Comparison of ENCODE assay signal across 9 cellular contexts in the genomic region with DNA sequence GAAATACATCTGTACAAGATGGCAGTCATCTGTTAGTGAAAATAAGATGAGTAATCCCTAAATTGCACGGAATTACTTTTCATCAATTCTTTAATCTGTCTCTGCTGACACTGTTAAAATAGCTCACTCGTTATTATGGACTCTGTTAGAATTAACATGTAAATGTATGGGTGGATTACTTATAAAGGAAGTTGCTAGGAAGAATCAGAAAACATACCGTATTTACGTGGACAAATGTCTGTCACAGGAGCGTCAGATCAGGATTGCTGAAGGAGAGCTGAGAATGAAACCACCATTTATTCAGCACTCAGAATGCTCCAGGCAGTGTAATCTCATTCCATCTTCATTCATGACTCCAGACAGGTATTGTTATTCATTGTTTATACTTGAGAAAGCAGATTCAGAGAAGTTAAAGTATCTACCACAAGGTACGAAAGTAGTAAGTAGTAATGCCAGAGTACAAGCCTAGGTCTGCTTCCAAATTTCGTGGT. TPM values are rescaled to one million over a fixed set of nuclear protein-coding genes. Genes with fewer than 3 reads are reported as not detected.
DNase-seq lines count a peak whose midpoint lies in the region; ATAC-seq and TF ChIP-seq lines count a peak whose summit lies in the region.
"Had no signal": no experiment of that assay in that cellular context is flagged by ENCODE, and none has a peak within 500 bp of the region (broad histone marks: within the 10 kb centered on the region; RNA-seq: fewer than 3 reads in every experiment).

No MANE protein-coding gene starts in this region.

- peak overlapping the region; percentile 89 for H3K4me2 ChIP-seq in GM23338

- H3K36me3 Mint-ChIP-seq in GM23338 (ENCODE audit: low read depth), result no peaks in the 10 kb centered on the region

- H3K4me3 Mint-ChIP-seq in GM23338, result no peak overlapping the region
- H3K4me3 Mint-ChIP-seq: effector memory CD8-positive, alpha-beta T cell had no signal

- no peaks in the 10 kb centered on the region for H3K27me3 ChIP-seq in GM23338 (ENCODE audit: insufficient read depth)
- no peaks in the 10 kb centered on the region for H3K27me3 ChIP-seq in SJSA1 (replicated peaks)
- no peaks in the 10 kb centered on the region for H3K27me3 ChIP-seq in sigmoid colon

- no peak for ATAC-seq in GM23338
- ATAC-seq: effector memory CD8-positive, alpha-beta T cell had no signal

- H3K4me1 ChIP-seq in GM23338 (ENCODE audit: insufficient read depth) (peaks cover 12% of the 10 kb centered on the region), SJSA1 (replicated peaks) (peaks cover 8% of the 10 kb centered on the region), sigmoid colon (peaks cover 0 to 19% (median 0%) of the 10 kb centered on the region in 4 donors)

- no peaks in the 10 kb centered on the region for H3K27me3 Mint-ChIP-seq in GM23338 (ENCODE audit: insufficient read depth, low read depth, poor library complexity)

- intact Hi-C loops in sigmoid colon (cut with DNase I), result loop anchor here (5.0 kb wide), 1 partner anchor 461 kb away; a partner anchor contains a TSS

- peak overlapping the region; percentile 78 for H3K4me3 ChIP-seq in GM23338
- peak overlapping the region; percentile 77 for H3K4me3 ChIP-seq in SJSA1
- peak overlapping the region; percentile 87 to 93 for H3K4me3 ChIP-seq in foreskin fibroblast (ENCODE audit: low read depth in 1 of 2, low read length in 2 of 2)
- H3K4me3 ChIP-seq in sigmoid colon, result peak overlapping the region; percentile 61 to 79 (median 72)

- no peaks in the 10 kb centered on the region for H4K20me1 ChIP-seq in GM23338 (replicated peaks; ENCODE audit: insufficient read depth)

- TF ChIP-seq EP300 in sigmoid colon (IDR thresholded peaks at IDR 0.05), result no peak

- TF ChIP-seq POLR2A in sigmoid colon (IDR thresholded peaks at IDR 0.05), result no peak

- H3K79me2 ChIP-seq in GM23338 (replicated peaks; ENCODE audit: insufficient read depth), result peaks cover 19% of the 10 kb centered on the region

- no peaks in the 10 kb centered on the region for H3K9me3 ChIP-seq in SJSA1 (replicated peaks)
- H3K9me3 ChIP-seq in sigmoid colon, result no peaks in the 10 kb centered on the region

- peaks cover 11% of the 10 kb centered on the region for H3K4me1 Mint-ChIP-seq in GM23338

- H3K9me2 ChIP-seq in GM23338 (ENCODE audit: insufficient read depth), result no peaks in the 10 kb centered on the region

- no peak overlapping the region for H3K27ac ChIP-seq in GM23338 (ENCODE audit: low read depth)
- peak overlapping the region; percentile 94 for H3K27ac ChIP-seq in SJSA1
- H3K27ac ChIP-seq in sigmoid colon, result peak overlapping the region; percentile 86 to 95 (median 90)

- DNase-seq in GM23338 (ENCODE audit: low spot score) (peak; percentile 42), SJSA1 (ENCODE audit: low read depth in 1 of 2, low spot score in 2 of 2) (peak in 1 of 2 experiments; percentile 55), foreskin fibroblast (peak in 1 of 2 donors; percentile 34), sigmoid colon (no peak), cerebellar nuclear complex (lab: John Stamatoyannopoulos, UW) (no peak), CD1c-positive myeloid dendritic cell (ENCODE audit: extremely low spot score) (no peak)
- no peak for DNase-seq in activated CD4-positive, alpha-beta T cell treated with anti-CD3 and anti-CD28 coated beads, Interleukin-2, amount 50 U/mL, for 4 hours
- no peak for DNase-seq in activated effector memory CD4-positive, alpha-beta T cell treated with Interleukin-2 at 50 U/mL for 16 hours
- DNase-seq: effector memory CD8-positive, alpha-beta T cell had no signal

- no peak overlapping the region for H2AFZ ChIP-seq in GM23338

- H3K9me3 Mint-ChIP-seq in GM23338, result no peaks in the 10 kb centered on the region

- H3K36me3 ChIP-seq in GM23338 (ENCODE audit: insufficient read depth), result no peaks in the 10 kb centered on the region
- peaks cover 8% of the 10 kb centered on the region for H3K36me3 ChIP-seq in SJSA1
- H3K36me3 ChIP-seq in sigmoid colon, result no peaks in the 10 kb centered on the region

- 42 to 65% methylated on average over 7 of the region's 7 CpGs for WGBS in sigmoid colon, 2 donors

- no peak for TF ChIP-seq CTCF in GM23338 (conservative IDR thresholded peaks at IDR 0.05; ENCODE audit: low read depth in 2 of 2)
- TF ChIP-seq CTCF in foreskin fibroblast (IDR thresholded peaks at IDR 0.05; ENCODE audit: low read depth, low read length), result no peak
- TF ChIP-seq CTCF in sigmoid colon (IDR thresholded peaks at IDR 0.05), result no peak

- no peak overlapping the region for H3K27ac Mint-ChIP-seq in GM23338
- H3K27ac Mint-ChIP-seq: effector memory CD8-positive, alpha-beta T cell had no signal

- H3F3A ChIP-seq in GM23338 (replicated peaks; ENCODE audit: low read depth), result no peaks in the 10 kb centered on the region

TF ChIP-seq in GM23338, 12 proteins besides CTCF, POLR2A, EP300 and RAD21 (continues in another document):
- TF ChIP-seq JUNB (IDR thresholded peaks at IDR 0.05; ENCODE audit: unreplicated experiment) (no peak), NANOG (IDR thresholded peaks at IDR 0.05; ENCODE audit: borderline replicate concordance) (no peak), EZH2phosphoT487 (IDR thresholded peaks at IDR 0.05; ENCODE audit: unreplicated experiment) (no peak), POLR2AphosphoS5 (IDR thresholded peaks at IDR 0.05; ENCODE audit: low read depth) (no peak)
- TF ChIP-seq, protein P1, sequence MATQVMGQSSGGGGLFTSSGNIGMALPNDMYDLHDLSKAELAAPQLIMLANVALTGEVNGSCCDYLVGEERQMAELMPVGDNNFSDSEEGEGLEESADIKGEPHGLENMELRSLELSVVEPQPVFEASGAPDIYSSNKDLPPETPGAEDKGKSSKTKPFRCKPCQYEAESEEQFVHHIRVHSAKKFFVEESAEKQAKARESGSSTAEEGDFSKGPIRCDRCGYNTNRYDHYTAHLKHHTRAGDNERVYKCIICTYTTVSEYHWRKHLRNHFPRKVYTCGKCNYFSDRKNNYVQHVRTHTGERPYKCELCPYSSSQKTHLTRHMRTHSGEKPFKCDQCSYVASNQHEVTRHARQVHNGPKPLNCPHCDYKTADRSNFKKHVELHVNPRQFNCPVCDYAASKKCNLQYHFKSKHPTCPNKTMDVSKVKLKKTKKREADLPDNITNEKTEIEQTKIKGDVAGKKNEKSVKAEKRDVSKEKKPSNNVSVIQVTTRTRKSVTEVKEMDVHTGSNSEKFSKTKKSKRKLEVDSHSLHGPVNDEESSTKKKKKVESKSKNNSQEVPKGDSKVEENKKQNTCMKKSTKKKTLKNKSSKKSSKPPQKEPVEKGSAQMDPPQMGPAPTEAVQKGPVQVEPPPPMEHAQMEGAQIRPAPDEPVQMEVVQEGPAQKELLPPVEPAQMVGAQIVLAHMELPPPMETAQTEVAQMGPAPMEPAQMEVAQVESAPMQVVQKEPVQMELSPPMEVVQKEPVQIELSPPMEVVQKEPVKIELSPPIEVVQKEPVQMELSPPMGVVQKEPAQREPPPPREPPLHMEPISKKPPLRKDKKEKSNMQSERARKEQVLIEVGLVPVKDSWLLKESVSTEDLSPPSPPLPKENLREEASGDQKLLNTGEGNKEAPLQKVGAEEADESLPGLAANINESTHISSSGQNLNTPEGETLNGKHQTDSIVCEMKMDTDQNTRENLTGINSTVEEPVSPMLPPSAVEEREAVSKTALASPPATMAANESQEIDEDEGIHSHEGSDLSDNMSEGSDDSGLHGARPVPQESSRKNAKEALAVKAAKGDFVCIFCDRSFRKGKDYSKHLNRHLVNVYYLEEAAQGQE (IDR thresholded peaks at IDR 0.05; ENCODE audit: unreplicated experiment), result no peak

RNA-seq across cellular contexts. Expression of a gene that starts 1.3 kb away (rescaled TPM):
- 3.3 and 4.2 TPM in 2 replicates for total RNA-seq in GM23338 (2014; rRNA removed; shearing (Covaris generic))
- 4.2 and 4.3 TPM in 2 replicates for polyA plus RNA-seq in GM23338 (2016; fragmentation: Nextera tagmentation; extraction: Ambion mirVana)
- 10.1 and 10.2 TPM in 2 replicates for total RNA-seq in SJSA1 (2014; rRNA removed; shearing (Covaris generic))
- total RNA-seq in sigmoid colon, result 10 to 100 TPM in 2 of 4 donors, 1 to 10 TPM in 2; 5.0 to 10.7 (median 8.8) TPM
- 1 to 10 TPM in 1 of 3 donors, under 1 TPM in 2; 0.23 to 1.2 (median 0.82) TPM for polyA plus RNA-seq in sigmoid colon
